Comparison of ENCODE assay signal across 10 cellular contexts in genomic region chr9:121367651-121368510, GRCh38. TPM values are rescaled to one million over a fixed set of nuclear protein-coding genes. Genes with fewer than 3 reads are reported as not detected.
DNase-seq lines count a peak whose midpoint lies in the region; ATAC-seq, FAIRE-seq and TF ChIP-seq lines count a peak whose summit lies in the region.
"Had no signal": no experiment of that assay in that cellular context is flagged by ENCODE, and none has a peak within 500 bp of the region (broad histone marks: within the 10 kb centered on the region; RNA-seq: fewer than 3 reads in every experiment).

No MANE protein-coding gene starts in this region.

- in situ Hi-C loops in gastrocnemius medialis (cut with MboI; ENCODE audit: low sequenced_read_pairs in 4 of 4): loop anchor here in 1 of 4 donors (10.0 kb wide), 1 partner anchor 83 kb away; no protein-coding TSS in a partner anchor

- no peak overlapping the region for H2AFZ ChIP-seq in SK-N-SH (ENCODE audit: low read depth)

- H3K4me3 ChIP-seq in SK-N-SH (ENCODE audit: low read depth in 2 of 2, low read length in 1 of 2) (peak overlapping the region in 1 of 2 experiments; percentile 64; a peak in 1 of 4 replicates), fibroblast of the aortic adventitia (ENCODE audit: low read depth, low read length) (peak overlapping the region; percentile 80), gastrocnemius medialis (peak overlapping the region; percentile 60 to 85 (median 73))

- ATAC-seq in gastrocnemius medialis (no peak), HG02588 (IDR thresholded peaks at IDR 0.05; ENCODE audit: unreplicated experiment) (no peak)

- H3K9me3 ChIP-seq in SK-N-SH: no peaks in the 10 kb centered on the region
- no peaks in the 10 kb centered on the region for H3K9me3 ChIP-seq in gastrocnemius medialis

- H3K36me3 ChIP-seq in SK-N-SH (replicated peaks in 1 of 2; ENCODE audit: control insufficient read depth in 1 of 2, insufficient read depth in 2 of 2, low read length in 1 of 2) (no peaks in the 10 kb centered on the region), gastrocnemius medialis (peaks cover 0 to 7% of the 10 kb centered on the region in 2 donors)

- H3F3A ChIP-seq in SK-N-SH (replicated peaks; ENCODE audit: insufficient read depth): peaks cover 38% of the 10 kb centered on the region

- TF ChIP-seq CTCF in SK-N-SH (IDR thresholded peaks at IDR 0.05): no peak
- no peak for TF ChIP-seq CTCF in fibroblast of the aortic adventitia (IDR thresholded peaks at IDR 0.05; ENCODE audit: insufficient read depth, low read length)
- TF ChIP-seq CTCF in gastrocnemius medialis (IDR thresholded peaks at IDR 0.05 in 4 of 5, conservative IDR thresholded peaks at IDR 0.05 in 1 of 5): no peak

- TF ChIP-seq RAD21 in SK-N-SH (IDR thresholded peaks at IDR 0.05; ENCODE audit: low read length): no peak

- DNase-seq in H54 (ENCODE audit: insufficient read length, low spot score) (no peak), SK-N-SH (no peak), fibroblast of the aortic adventitia (ENCODE audit: low read depth) (peak; percentile 46), gastrocnemius medialis (no peak), NCI-H226 (no peak), germinal center (ENCODE audit: low spot score) (no peak), cerebellar cortex (ENCODE audit: low spot score) (no peak)
- DNase-seq: activated gamma-delta T cell treated with Interleukin-2 at 50 U/mL for 16 hours, NCI-H1436 had no signal

- no peaks in the 10 kb centered on the region for H4K20me1 ChIP-seq in SK-N-SH (ENCODE audit: insufficient read depth)

- no peaks in the 10 kb centered on the region for H3K27me3 ChIP-seq in SK-N-SH (ENCODE audit: insufficient read depth)
- H3K27me3 ChIP-seq in gastrocnemius medialis: no peaks in the 10 kb centered on the region

- H3K79me2 ChIP-seq in SK-N-SH (ENCODE audit: insufficient read depth): peaks cover 60% of the 10 kb centered on the region

- CTCF ChIA-PET in SK-N-SH (lab: Yijun Ruan, JAX): interaction anchor here (6.0 kb wide), 1 partner anchor 48 kb away, joined by 29 read pairs; no protein-coding TSS in a partner anchor

- 46% methylated on average over 4 of the region's 4 CpGs for WGBS in SK-N-SH (ENCODE audit: low lambda C conversion rate)

- H3K9ac ChIP-seq in SK-N-SH: peak overlapping the region; percentile 36

- H3K4me2 ChIP-seq in SK-N-SH: peak overlapping the region; percentile 85

- H3K9me2 ChIP-seq in SK-N-SH: no peaks in the 10 kb centered on the region

- TF ChIP-seq POLR2A in H54 (IDR thresholded peaks at IDR 0.05; ENCODE audit: low read depth, low read length) (no peak), gastrocnemius medialis (IDR thresholded peaks at IDR 0.05) (no peak)

- H3K27ac ChIP-seq in SK-N-SH (ENCODE audit: low read depth in 2 of 2, low read length in 1 of 2) (peak overlapping the region; percentile 52 to 75), gastrocnemius medialis (peak overlapping the region; percentile 94 to 99 (median 96))

- POLR2A ChIA-PET in SK-N-SH (lab: Yijun Ruan, JAX): no interaction called here

- peak; percentile 84 for FAIRE-seq in H54 (lab: Jason Lieb, UNC)

- H3K4me1 ChIP-seq in SK-N-SH (ENCODE audit: control insufficient read depth in 1 of 2, insufficient read depth in 2 of 2, low read depth in 1 of 2, low read length in 1 of 2) (peaks cover 50 to 55% of the 10 kb centered on the region in 2 experiments), gastrocnemius medialis (peaks cover 73 to 85% of the 10 kb centered on the region in 2 donors)

- intact Hi-C loops in gastrocnemius medialis (cut with DNase I; ENCODE audit: low total_unique reads): loop anchor here (10.0 kb wide), 1 partner anchor 237 kb away; no protein-coding TSS in a partner anchor

- no peak for TF ChIP-seq EP300 in SK-N-SH (IDR thresholded peaks at IDR 0.05; ENCODE audit: borderline replicate concordance in 1 of 2, low read depth in 1 of 2, low read length in 1 of 2)

TF ChIP-seq in SK-N-SH, 30 proteins besides CTCF, POLR2A, EP300 and RAD21:
- TF ChIP-seq TCF12 (IDR thresholded peaks at IDR 0.05) (0 out of 2 replicates have a peak, but pooled peaks have one; percentile 42), REST (IDR thresholded peaks at IDR 0.05; ENCODE audit: low read depth, low read length) (no peak)

RNA-seq across cellular contexts. Expression of gene STOM, which starts 2.2 kb away (rescaled TPM):
- polyA plus RNA-seq in SK-N-SH (2012; rRNA removed): 40.5 and 49.7 TPM in 2 replicates
- 55.2 and 55.7 TPM in 2 replicates for polyA plus RNA-seq in SK-N-SH (2012; cell fraction: cytosol; rRNA removed)
- 11.9 and 21.8 TPM in 2 replicates for polyA plus RNA-seq in SK-N-SH (2012; cell fraction: nucleus; rRNA removed)
- total RNA-seq in fibroblast of the aortic adventitia (ENCODE audit: low replicate concordance) (115 and 128 TPM in 2 replicates), gastrocnemius medialis (10 to 100 TPM; 60.0 to 89.5 (median 76.3) TPM)
